ENCODE assay signal across 8 cellular contexts in genomic region chr7:100584677-100585510, GRCh38. TPM values are rescaled to one million over a fixed set of nuclear protein-coding genes. Genes with fewer than 3 reads are reported as not detected.
DNase-seq lines count a peak whose midpoint lies in the region; ATAC-seq and TF ChIP-seq lines count a peak whose summit lies in the region.

No MANE protein-coding gene starts in this region.

- TF ChIP-seq EP300 in ovary (IDR thresholded peaks at IDR 0.05), result no peak

- peaks cover 20% of the 10 kb centered on the region for H3K4me1 Mint-ChIP-seq in activated CD8-positive, alpha-beta T cell treated with anti-CD3 and anti-CD28 coated beads for 36 hours (ENCODE audit: low read depth)

- peak overlapping the region; percentile 65 to 86 for H3K27ac ChIP-seq in ovary

- POLR2A ChIA-PET in activated CD8-positive, alpha-beta T cell treated with anti-CD3 and anti-CD28 coated beads for 36 hours (lab: Charles Lee), result interaction anchor here (0.6 to 4.9 kb wide), 21 partner anchors 7 to 155 kb away, joined by 3 to 22 read pairs (median 5); partner anchors contain the start of genes AGFG2, MEPCE, MOSPD3 and NYAP1

- H3K9me3 Mint-ChIP-seq in activated CD8-positive, alpha-beta T cell treated with anti-CD3 and anti-CD28 coated beads for 36 hours, result no peaks in the 10 kb centered on the region

- H3K4me3 ChIP-seq in ovary, result peak overlapping the region; percentile 80

- no peak for TF ChIP-seq CTCF in activated CD8-positive, alpha-beta T cell treated with anti-CD3 and anti-CD28 coated beads for 36 hours (IDR thresholded peaks at IDR 0.05)
- TF ChIP-seq CTCF in ovary (IDR thresholded peaks at IDR 0.05), result no peak

- no peaks in the 10 kb centered on the region for H3K27me3 Mint-ChIP-seq in activated CD8-positive, alpha-beta T cell treated with anti-CD3 and anti-CD28 coated beads for 36 hours

- peak overlapping the region; percentile 98 for H3K4me3 Mint-ChIP-seq in activated CD8-positive, alpha-beta T cell treated with anti-CD3 and anti-CD28 coated beads for 36 hours

- CTCF ChIA-PET in activated CD8-positive, alpha-beta T cell treated with anti-CD3 and anti-CD28 coated beads for 36 hours (lab: Charles Lee), result interaction anchor here (0.6 to 6.4 kb wide), 15 partner anchors 14 to 121 kb away, joined by 3 to 39 read pairs (median 6); partner anchors contain the start of genes MOSPD3 and POP7

- no peaks in the 10 kb centered on the region for H3K27me3 ChIP-seq in ovary

- TF ChIP-seq POLR2A in ovary (IDR thresholded peaks at IDR 0.05), result no peak

- peak overlapping the region; percentile 93 for H3K27ac Mint-ChIP-seq in activated CD8-positive, alpha-beta T cell treated with anti-CD3 and anti-CD28 coated beads for 36 hours

- H3K36me3 Mint-ChIP-seq in activated CD8-positive, alpha-beta T cell treated with anti-CD3 and anti-CD28 coated beads for 36 hours (ENCODE audit: low read depth), result peaks cover 2% of the 10 kb centered on the region

- no peaks in the 10 kb centered on the region for H3K36me3 ChIP-seq in ovary

- DNase-seq in CD1c-positive myeloid dendritic cell (ENCODE audit: extremely low spot score) (peak; percentile 64), HT1080 (ENCODE audit: low read depth) (peak; percentile 72), foreskin melanocyte (peak; percentile 58), ovary (peak in 4 of 5 donors; percentile 69 to 79 (median 70))
- peak; percentile 51 for DNase-seq in activated CD8-positive, alpha-beta T cell treated with anti-CD3 and anti-CD28 coated beads for 36 hours

- WGBS in ovary, 3 donors, result 2 to 4% (median 3%) methylated on average over 20 of the region's 20 CpGs

- no peaks in the 10 kb centered on the region for H3K9me3 ChIP-seq in ovary

- no peak for ATAC-seq in activated CD8-positive, alpha-beta T cell treated with anti-CD3 and anti-CD28 coated beads for 36 hours
- ATAC-seq in HG02588 (IDR thresholded peaks at IDR 0.05; ENCODE audit: unreplicated experiment) (no peak), GM19463 (IDR thresholded peaks at IDR 0.05; ENCODE audit: unreplicated experiment) (no peak), GM21723 (IDR thresholded peaks at IDR 0.05; ENCODE audit: unreplicated experiment) (no peak)

- H3K4me1 ChIP-seq in ovary (ENCODE audit: insufficient read depth), result peaks cover 14% of the 10 kb centered on the region

- intact Hi-C loops in activated CD8-positive, alpha-beta T cell treated with anti-CD3 and anti-CD28 coated beads for 36 hours (cut with micrococcal nuclease), result no loop called here
- intact Hi-C loops in ovary (cut with DNase I), result loop anchor here in 1 of 4 donors (5.0 to 10.0 kb wide), 2 partner anchors 97 to 270 kb away; partner anchors contain the start of gene SLC12A9

RNA-seq across cellular contexts. Expression of gene LRCH4, which starts 1.0 kb away (rescaled TPM):
- total RNA-seq in HT1080 (2014; rRNA removed; shearing (Covaris generic)), result 14.3 and 19.7 TPM in 2 replicates
- 31.7 and 32.8 TPM in 2 replicates for polyA plus RNA-seq in HT1080 (2015; cell fraction: cytosol; rRNA removed)
- polyA plus RNA-seq in HT1080 (2015; cell fraction: nucleus; rRNA removed), result 110 and 119 TPM in 2 replicates
- 10 to 100 TPM; 77.7 to 78.7 TPM for total RNA-seq in activated CD8-positive, alpha-beta T cell treated with anti-CD3 and anti-CD28 coated beads for 36 hours
- total RNA-seq in ovary, result 100 to 1,000 TPM in 3 of 7 donors, 10 to 100 TPM in 4; 65.2 to 133 (median 90.6) TPM
- polyA plus RNA-seq in ovary, result 10 to 100 TPM in 1 of 2 donors, 1 to 10 TPM in 1; 3.5 to 50.3 TPM

RNA-seq across cellular contexts. Expression of gene FBXO24, which starts 1.2 kb away (rescaled TPM):
- 0.37 TPM in 1 of 2 replicates, not detected in the other for total RNA-seq in HT1080 (2014; rRNA removed; shearing (Covaris generic))
- polyA plus RNA-seq in HT1080 (2015; cell fraction: cytosol; rRNA removed), result 0.32 and 0.44 TPM in 2 replicates
- 1.6 and 2.1 TPM in 2 replicates for polyA plus RNA-seq in HT1080 (2015; cell fraction: nucleus; rRNA removed)
- 1 to 10 TPM; 1.4 to 1.5 TPM for total RNA-seq in activated CD8-positive, alpha-beta T cell treated with anti-CD3 and anti-CD28 coated beads for 36 hours
- total RNA-seq in ovary, result 1 to 10 TPM in 3 of 7 donors, under 1 TPM in 4; 0.34 to 2.2 (median 0.84) TPM
- under 1 TPM; 0.33 to 0.63 TPM for polyA plus RNA-seq in ovary

RNA-seq across cellular contexts. Expression of gene SAP25, which starts 11.2 kb away (rescaled TPM):
- total RNA-seq in HT1080 (2014; rRNA removed; shearing (Covaris generic)), result 0.43 and 1.6 TPM in 2 replicates
- polyA plus RNA-seq in HT1080 (2015; cell fraction: cytosol; rRNA removed), result not detected in 2 replicates
- polyA plus RNA-seq in HT1080 (2015; cell fraction: nucleus; rRNA removed), result 5.0 and 6.1 TPM in 2 replicates
- total RNA-seq in activated CD8-positive, alpha-beta T cell treated with anti-CD3 and anti-CD28 coated beads for 36 hours, result 10 to 100 TPM in 1 of 2 experiments, 1 to 10 TPM in 1; 9.9 to 12.8 TPM
- 10 to 100 TPM in 2 of 7 donors, 1 to 10 TPM in 5; 3.2 to 10.1 (median 7.2) TPM for total RNA-seq in ovary
- 1 to 10 TPM in 1 of 2 donors, not detected in 1; 4.0 TPM for polyA plus RNA-seq in ovary

RNA-seq across cellular contexts. Expression of gene PCOLCE, which starts 17.3 kb away (rescaled TPM):
- 0.73 and 1.5 TPM in 2 replicates for total RNA-seq in HT1080 (2014; rRNA removed; shearing (Covaris generic))
- 6.3 and 7.5 TPM in 2 replicates for polyA plus RNA-seq in HT1080 (2015; cell fraction: cytosol; rRNA removed)
- 30.4 and 32.3 TPM in 2 replicates for polyA plus RNA-seq in HT1080 (2015; cell fraction: nucleus; rRNA removed)
- total RNA-seq in activated CD8-positive, alpha-beta T cell treated with anti-CD3 and anti-CD28 coated beads for 36 hours, result 1 to 10 TPM; 3.9 to 4.6 TPM
- total RNA-seq in ovary, result 100 to 1,000 TPM in 3 of 7 donors, 10 to 100 TPM in 4; 24.3 to 185 (median 67.5) TPM
- polyA plus RNA-seq in ovary, result 10 to 100 TPM; 42.4 to 56.2 TPM

RNA-seq across cellular contexts. Expression of gene MOSPD3, which starts 27.4 kb away (rescaled TPM):
- 3.6 and 13.0 TPM in 2 replicates for total RNA-seq in HT1080 (2014; rRNA removed; shearing (Covaris generic))
- 15.5 and 18.4 TPM in 2 replicates for polyA plus RNA-seq in HT1080 (2015; cell fraction: cytosol; rRNA removed)
- polyA plus RNA-seq in HT1080 (2015; cell fraction: nucleus; rRNA removed), result 10.2 and 10.8 TPM in 2 replicates
- 10 to 100 TPM in 1 of 2 experiments, 1 to 10 TPM in 1; 9.6 to 10.5 TPM for total RNA-seq in activated CD8-positive, alpha-beta T cell treated with anti-CD3 and anti-CD28 coated beads for 36 hours
- total RNA-seq in ovary, result 10 to 100 TPM in 6 of 7 donors, 1 to 10 TPM in 1; 9.4 to 27.7 (median 24.7) TPM
- polyA plus RNA-seq in ovary, result 10 to 100 TPM in 1 of 2 donors, 1 to 10 TPM in 1; 9.2 to 24.4 TPM
